ENCODE assay signal across 8 cellular contexts in the genomic region with DNA sequence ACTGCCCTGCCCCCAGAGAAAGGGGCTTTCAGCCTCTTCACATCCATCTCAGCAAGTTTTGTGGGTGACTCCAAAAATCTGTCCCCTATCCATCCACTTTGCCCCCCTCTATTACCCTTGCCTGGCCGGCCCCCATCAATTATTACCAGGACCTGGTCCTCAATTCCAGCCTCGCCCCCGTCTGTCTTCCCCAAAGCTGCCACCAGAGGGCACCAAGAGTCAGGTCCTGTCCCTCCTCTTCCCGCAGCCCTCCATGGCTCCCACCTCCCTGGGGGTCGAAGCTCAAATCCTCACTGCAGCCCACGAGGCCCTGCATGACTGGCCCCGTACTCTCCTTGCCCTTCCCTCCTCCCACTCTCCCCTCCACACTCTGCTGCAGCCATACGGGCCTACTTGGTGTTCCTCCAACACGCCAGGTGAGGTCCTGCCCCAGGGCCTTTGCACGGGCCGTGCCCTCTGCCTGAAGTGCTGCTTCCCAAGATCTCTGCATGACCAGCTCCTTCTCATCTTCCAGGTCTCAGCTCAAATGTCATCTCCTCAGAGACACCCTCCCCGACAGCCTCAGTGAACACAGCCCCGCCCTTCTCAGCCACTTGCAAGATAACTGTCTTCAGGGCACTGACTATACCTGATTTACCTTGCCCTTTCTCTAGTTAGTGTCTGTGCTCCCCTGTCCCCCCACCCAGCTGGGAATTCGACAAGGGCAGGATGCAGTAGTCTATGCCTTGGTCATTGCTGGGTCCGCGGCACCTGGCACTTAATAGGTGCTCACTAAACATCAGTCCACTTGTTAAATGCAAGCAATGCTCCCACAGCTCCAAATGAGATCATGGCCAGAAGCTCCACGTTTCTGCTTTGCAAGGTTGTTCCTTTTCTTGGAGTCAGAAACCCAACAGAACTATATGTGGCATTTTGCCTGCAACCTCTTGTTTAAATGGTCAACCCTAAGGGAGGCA. TPM values are rescaled to one million over a fixed set of nuclear protein-coding genes. Genes with fewer than 3 reads are reported as not detected.
DNase-seq lines count a peak whose midpoint lies in the region; ATAC-seq and TF ChIP-seq lines count a peak whose summit lies in the region.

No MANE protein-coding gene starts in this region.

- peaks cover 35% of the 10 kb centered on the region for H3K27me3 Mint-ChIP-seq in CD4-positive, CD25-positive, alpha-beta regulatory T cell
- H3K27me3 Mint-ChIP-seq in activated CD4-positive, alpha-beta T cell treated with anti-CD3 and anti-CD28 coated beads for 36 hours, result peaks cover 32% of the 10 kb centered on the region

- peaks cover 4% of the 10 kb centered on the region for H3K4me1 ChIP-seq in CD4-positive, CD25-positive, alpha-beta regulatory T cell (ENCODE audit: control insufficient read depth, insufficient read depth, low read length, poor library complexity, severe bottlenecking)
- peaks cover 13% of the 10 kb centered on the region for H3K4me1 ChIP-seq in HUES48 (ENCODE audit: control insufficient read depth, insufficient read depth, low read length)

- H3K9me3 Mint-ChIP-seq in CD4-positive, CD25-positive, alpha-beta regulatory T cell, result peaks cover 0 to 2% (median 0%) of the 10 kb centered on the region in 7 donors
- no peaks in the 10 kb centered on the region for H3K9me3 Mint-ChIP-seq in activated CD4-positive, alpha-beta T cell treated with anti-CD3 and anti-CD28 coated beads for 36 hours (ENCODE audit: low read depth)

- H3K9me3 ChIP-seq in CD4-positive, CD25-positive, alpha-beta regulatory T cell (ENCODE audit: control insufficient read depth in 2 of 2, low read length in 2 of 2), result no peaks in the 10 kb centered on the region
- H3K9me3 ChIP-seq in HUES48 (ENCODE audit: control insufficient read depth, insufficient read depth, low read length), result no peaks in the 10 kb centered on the region

- H3K36me3 Mint-ChIP-seq in CD4-positive, CD25-positive, alpha-beta regulatory T cell, result no peaks in the 10 kb centered on the region
- no peaks in the 10 kb centered on the region for H3K36me3 Mint-ChIP-seq in activated CD4-positive, alpha-beta T cell treated with anti-CD3 and anti-CD28 coated beads for 36 hours (ENCODE audit: low read depth)

- no peak overlapping the region for H3K9ac ChIP-seq in HUES48 (ENCODE audit: low read depth, low read length)

- intact Hi-C loops in activated CD4-positive, alpha-beta T cell treated with anti-CD3 and anti-CD28 coated beads for 36 hours (cut with DNase I, micrococcal nuclease), result loop anchor here (1.0 to 5.0 kb wide), 3 partner anchors 60 to 216 kb away; partner anchors contain the start of gene FEM1A (in 1 of the 2)

- H3K4me3 ChIP-seq in CD4-positive, CD25-positive, alpha-beta regulatory T cell (ENCODE audit: low read depth, low read length), result no peak overlapping the region
- H3K4me3 ChIP-seq in HUES48 (ENCODE audit: low read depth, low read length) (no peak overlapping the region), coronary artery (no peak overlapping the region)

- POLR2A ChIA-PET in activated CD4-positive, alpha-beta T cell treated with anti-CD3 and anti-CD28 coated beads for 36 hours (lab: Charles Lee), result interaction anchor here (0.6 kb wide), 1 partner anchor 84 kb away, joined by 5 read pairs; no protein-coding TSS in a partner anchor

- peak; percentile 40 to 43 for ATAC-seq in CD4-positive, CD25-positive, alpha-beta regulatory T cell (ENCODE audit: low read depth in 2 of 2)
- ATAC-seq in activated CD4-positive, alpha-beta T cell treated with anti-CD3 and anti-CD28 coated beads for 36 hours, result peak; percentile 61
- ATAC-seq in HG03025 (IDR thresholded peaks at IDR 0.05; ENCODE audit: low FRiP score, unreplicated experiment) (no peak), GM21528 (IDR thresholded peaks at IDR 0.05; ENCODE audit: low FRiP score, unreplicated experiment) (no peak)

- H3K27me3 ChIP-seq in CD4-positive, CD25-positive, alpha-beta regulatory T cell (ENCODE audit: control insufficient read depth, insufficient read depth, low read length), result peaks cover 5% of the 10 kb centered on the region
- no peaks in the 10 kb centered on the region for H3K27me3 ChIP-seq in HUES48 (ENCODE audit: control insufficient read depth, insufficient read depth, low read length)

- H3K4me3 Mint-ChIP-seq in CD4-positive, CD25-positive, alpha-beta regulatory T cell, result no peak overlapping the region
- H3K4me3 Mint-ChIP-seq in activated CD4-positive, alpha-beta T cell treated with anti-CD3 and anti-CD28 coated beads for 36 hours, result peak overlapping the region; percentile 4

- no peak overlapping the region for H3K27ac Mint-ChIP-seq in CD4-positive, CD25-positive, alpha-beta regulatory T cell
- H3K27ac Mint-ChIP-seq in activated CD4-positive, alpha-beta T cell treated with anti-CD3 and anti-CD28 coated beads for 36 hours, result no peak overlapping the region

- DNase-seq in CD4-positive, CD25-positive, alpha-beta regulatory T cell, result peak; percentile 45 to 50 (median 49)
- peak; percentile 85 for DNase-seq in activated CD4-positive, alpha-beta T cell treated with anti-CD3 and anti-CD28 coated beads for 36 hours
- DNase-seq in coronary artery (ENCODE audit: low spot score) (no peak), medulla oblongata (ENCODE audit: extremely low spot score) (peak; percentile 31)
- DNase-seq in stimulated activated CD8-positive, alpha-beta memory T cell treated with anti-CD3 and anti-CD28 coated beads, Interleukin-15, amount 100 ng/mL, for 48 hours (ENCODE audit: low read depth in 2 of 2), result peak; percentile 45 to 53

- TF ChIP-seq CTCF in coronary artery (IDR thresholded peaks at IDR 0.05), result peak; percentile 20

- CTCF ChIA-PET in activated CD4-positive, alpha-beta T cell treated with anti-CD3 and anti-CD28 coated beads for 36 hours (lab: Charles Lee), result interaction anchor here (0.7 to 2.6 kb wide), 12 partner anchors 8 to 387 kb away, joined by 3 to 18 read pairs (median 4); partner anchors contain the start of gene FEM1A

- H3K36me3 ChIP-seq in CD4-positive, CD25-positive, alpha-beta regulatory T cell (ENCODE audit: control insufficient read depth, insufficient read depth, low read length), result no peaks in the 10 kb centered on the region
- H3K36me3 ChIP-seq in HUES48 (ENCODE audit: control insufficient read depth, insufficient read depth, low read length), result no peaks in the 10 kb centered on the region

- no peaks in the 10 kb centered on the region for H3K4me1 Mint-ChIP-seq in CD4-positive, CD25-positive, alpha-beta regulatory T cell
- peaks cover 8% of the 10 kb centered on the region for H3K4me1 Mint-ChIP-seq in activated CD4-positive, alpha-beta T cell treated with anti-CD3 and anti-CD28 coated beads for 36 hours

- H3K27ac ChIP-seq in CD4-positive, CD25-positive, alpha-beta regulatory T cell (ENCODE audit: insufficient read depth, low read length, poor library complexity, severe bottlenecking), result no peak overlapping the region
- H3K27ac ChIP-seq in HUES48 (ENCODE audit: low read depth, low read length) (peak overlapping the region; percentile 97), coronary artery (peak overlapping the region in 1 of 2 donors; percentile 70)

RNA-seq across cellular contexts. Expression of gene SEMA6B, which starts 16.8 kb away (rescaled TPM):
- not detected for total RNA-seq in CD4-positive, CD25-positive, alpha-beta regulatory T cell
- polyA plus RNA-seq in CD4-positive, CD25-positive, alpha-beta regulatory T cell, result not detected
- not detected for total RNA-seq in activated CD4-positive, alpha-beta T cell treated with anti-CD3 and anti-CD28 coated beads for 36 hours

RNA-seq across cellular contexts. Expression of gene LRG1, which starts 36.4 kb away (rescaled TPM):
- total RNA-seq in CD4-positive, CD25-positive, alpha-beta regulatory T cell, result 0.49 TPM
- polyA plus RNA-seq in CD4-positive, CD25-positive, alpha-beta regulatory T cell, result 1 to 10 TPM in 3 of 4 donors, under 1 TPM in 1; 0.47 to 1.4 (median 1.2) TPM
- total RNA-seq in activated CD4-positive, alpha-beta T cell treated with anti-CD3 and anti-CD28 coated beads for 36 hours, result under 1 TPM; 0.35 to 0.57 TPM

RNA-seq across cellular contexts. Expression of gene PLIN5, which starts 41.2 kb away (rescaled TPM):
- total RNA-seq in CD4-positive, CD25-positive, alpha-beta regulatory T cell, result not detected
- polyA plus RNA-seq in CD4-positive, CD25-positive, alpha-beta regulatory T cell, result under 1 TPM in 3 of 4 donors, not detected in 1; 0.07 to 0.97 (median 0.25) TPM
- total RNA-seq in activated CD4-positive, alpha-beta T cell treated with anti-CD3 and anti-CD28 coated beads for 36 hours, result not detected

RNA-seq across cellular contexts. Expression of gene PLIN4, which starts 58.0 kb away (rescaled TPM):
- total RNA-seq in CD4-positive, CD25-positive, alpha-beta regulatory T cell, result not detected
- polyA plus RNA-seq in CD4-positive, CD25-positive, alpha-beta regulatory T cell, result under 1 TPM in 3 of 4 donors, not detected in 1; 0.02 to 0.13 (median 0.05) TPM
- total RNA-seq in activated CD4-positive, alpha-beta T cell treated with anti-CD3 and anti-CD28 coated beads for 36 hours, result not detected

Comparison
In these comparisons a context has a peak if more than half of its experiments do, and no peak if none do; other contexts are left out.
1. ATAC-seq: peak in CD4-positive, CD25-positive, alpha-beta regulatory T cell (2 of 2) and activated CD4-positive, alpha-beta T cell treated with anti-CD3 and anti-CD28 coated beads for 36 hours (single experiment); none in HG03025 (single experiment) and GM21528 (single experiment).